ENCODE assay signal across 10 cellular contexts in genomic region chr10:95637140-95637539, GRCh38.
"Had no signal": no experiment of that assay in that cellular context is flagged by ENCODE, and none has a peak within 500 bp of the region (broad histone marks: within the 10 kb centered on the region; RNA-seq: fewer than 3 reads in every experiment).

No MANE protein-coding gene starts in this region.

- H3K9me3 ChIP-seq: HAP-1 had no signal

- H3K27ac ChIP-seq: GM23248, HL-60 had no signal

- H3K27ac Mint-ChIP-seq: HFFc6 had no signal

- H3K4me3 ChIP-seq: GM23248, HAP-1, K562 had no signal

- DNase-seq: GM23248, GOT3, H7, HFFc6, IMR-90, KG1 had no signal

- ATAC-seq: HCT116, K562 had no signal

- H3K9me3 Mint-ChIP-seq: HFFc6 had no signal

- H3K4me1 ChIP-seq: HAP-1 had no signal

- H3K4me3 Mint-ChIP-seq: HFFc6 had no signal

- H2AFZ ChIP-seq: GM23248 had no signal
